In genomic region chr22:30667486-30668305, GRCh38 we compare ENCODE assay signal across 8 cellular contexts. TPM values are rescaled to one million over a fixed set of nuclear protein-coding genes. Genes with fewer than 3 reads are reported as not detected.
DNase-seq lines count a peak whose midpoint lies in the region; ATAC-seq, FAIRE-seq and TF ChIP-seq lines count a peak whose summit lies in the region.

Gene DUSP18, minus strand, starts transcription at chr22:30667875. Its CDS starts 3,872 bp downstream, at chr22:30664003.

- H3K27me3 Mint-ChIP-seq in activated T-helper 1 cell treated with anti-CD3 and anti-CD28 coated beads, Interleukin-12 subunit alpha, Interleukin-12 subunit beta, Interleukin-2, Interleukin-4 antibody, amounts not matched to agents 30 ng/mL and 10 ng/mL and 1 ng/mL, durations not matched to agents 14 hours and 24 hours and 36 hours (ENCODE audit: insufficient read depth): peaks cover 7% of the 10 kb centered on the region
- peaks cover 0 to 3% (median 0%) of the 10 kb centered on the region in 3 donors for H3K27me3 Mint-ChIP-seq in naive B cell

- H3K4me2 ChIP-seq in DOHH2 (ENCODE audit: low read length) (peak within 1 kb of the TSS; percentile 84), Karpas-422 (ENCODE audit: low read depth, low read length, poor library complexity, severe bottlenecking) (peak within 1 kb of the TSS; percentile 95)

- FAIRE-seq in RCC 7860 (lab: Jason Lieb, UNC): no peak

- peaks cover 13% of the 10 kb centered on the region for H3K4me1 ChIP-seq in DOHH2 (ENCODE audit: control insufficient read depth, low read length)
- peaks cover 19% of the 10 kb centered on the region for H3K4me1 ChIP-seq in Karpas-422 (ENCODE audit: low read length)

- no peak for TF ChIP-seq CTCF in DOHH2 (IDR thresholded peaks at IDR 0.05; ENCODE audit: low read depth, low read length, poor library complexity, severe bottlenecking)

- H3K27ac ChIP-seq in DOHH2 (ENCODE audit: low read depth, low read length) (no peak within 1 kb of the TSS), Karpas-422 (ENCODE audit: low read length) (no peak within 1 kb of the TSS)

- H3K9me2 ChIP-seq in DOHH2 (replicated peaks; ENCODE audit: control insufficient read depth, low read length): no peaks in the 10 kb centered on the region
- no peaks in the 10 kb centered on the region for H3K9me2 ChIP-seq in Karpas-422 (replicated peaks; ENCODE audit: insufficient read depth, low read length)

- peak within 1 kb of the TSS; percentile 78 for H2AFZ ChIP-seq in Karpas-422 (ENCODE audit: low read length)

- peak within 1 kb of the TSS; percentile 77 for H3K9ac ChIP-seq in Karpas-422 (ENCODE audit: low read length)

- peak within 1 kb of the TSS; percentile 93 for H3K4me3 Mint-ChIP-seq in activated T-helper 1 cell treated with anti-CD3 and anti-CD28 coated beads, Interleukin-12 subunit alpha, Interleukin-12 subunit beta, Interleukin-2, Interleukin-4 antibody, amounts not matched to agents 30 ng/mL and 10 ng/mL and 1 ng/mL, durations not matched to agents 14 hours and 24 hours and 36 hours
- H3K4me3 Mint-ChIP-seq in naive B cell: peak within 1 kb of the TSS; percentile 88 to 98 (median 96)
- H3K4me3 Mint-ChIP-seq in stimulated activated effector memory CD8-positive, alpha-beta T cell treated with anti-CD3 and anti-CD28 coated beads, Interleukin-12 subunit alpha, Interleukin-12 subunit beta, amount 100 ng/mL, for 72 hours: peak within 1 kb of the TSS; percentile 86

- H3K27me3 ChIP-seq in DOHH2 (ENCODE audit: control insufficient read depth, low read length): peaks cover 19% of the 10 kb centered on the region
- H3K27me3 ChIP-seq in Karpas-422 (ENCODE audit: low read length): no peaks in the 10 kb centered on the region

- H3F3A ChIP-seq in DOHH2 (ENCODE audit: control insufficient read depth, insufficient read depth): no peaks in the 10 kb centered on the region

- peaks cover 32% of the 10 kb centered on the region for H3K4me1 Mint-ChIP-seq in activated T-helper 1 cell treated with anti-CD3 and anti-CD28 coated beads, Interleukin-12 subunit alpha, Interleukin-12 subunit beta, Interleukin-2, Interleukin-4 antibody, amounts not matched to agents 30 ng/mL and 10 ng/mL and 1 ng/mL, durations not matched to agents 14 hours and 24 hours and 36 hours (ENCODE audit: low read depth)
- H3K4me1 Mint-ChIP-seq in naive B cell: peaks cover 20 to 31% (median 26%) of the 10 kb centered on the region in 3 donors
- H3K4me1 Mint-ChIP-seq in stimulated activated effector memory CD8-positive, alpha-beta T cell treated with anti-CD3 and anti-CD28 coated beads, Interleukin-12 subunit alpha, Interleukin-12 subunit beta, amount 100 ng/mL, for 72 hours: peaks cover 20% of the 10 kb centered on the region

- H3K36me3 ChIP-seq in DOHH2 (ENCODE audit: control insufficient read depth, low read length): no peaks in the 10 kb centered on the region
- H3K36me3 ChIP-seq in Karpas-422 (ENCODE audit: insufficient read depth, low read length): no peaks in the 10 kb centered on the region

- peak; percentile 96 for DNase-seq in Karpas-422
- DNase-seq in RCC 7860 (ENCODE audit: low spot score): peak; percentile 82
- peak; percentile 92 for DNase-seq in activated T-helper 1 cell treated with anti-CD3 and anti-CD28 coated beads, Interleukin-12 subunit alpha, Interleukin-12 subunit beta, Interleukin-2, Interleukin-4 antibody, amounts not matched to agents 30 ng/mL and 10 ng/mL and 1 ng/mL, durations not matched to agents 14 hours and 24 hours and 36 hours (ENCODE audit: low spot score)
- peak; percentile 83 for DNase-seq in fibroblast of gingiva (ENCODE audit: low read depth)
- DNase-seq in naive B cell: peak; percentile 93
- peak; percentile 93 to 98 for DNase-seq in stimulated activated effector memory CD8-positive, alpha-beta T cell treated with anti-CD3 and anti-CD28 coated beads, Interleukin-12 subunit alpha, Interleukin-12 subunit beta, amount 100 ng/mL, for 72 hours (ENCODE audit: low spot score in 2 of 2)

- no peaks in the 10 kb centered on the region for H3K9me3 ChIP-seq in DOHH2 (ENCODE audit: control insufficient read depth, insufficient read depth, low read length)
- no peaks in the 10 kb centered on the region for H3K9me3 ChIP-seq in Karpas-422 (ENCODE audit: low read length)

- H3K4me3 ChIP-seq in DOHH2 (ENCODE audit: low read length): peak within 1 kb of the TSS; percentile 94
- peak within 1 kb of the TSS; percentile 86 for H3K4me3 ChIP-seq in Karpas-422 (ENCODE audit: low read length)

- H3K27ac Mint-ChIP-seq in activated T-helper 1 cell treated with anti-CD3 and anti-CD28 coated beads, Interleukin-12 subunit alpha, Interleukin-12 subunit beta, Interleukin-2, Interleukin-4 antibody, amounts not matched to agents 30 ng/mL and 10 ng/mL and 1 ng/mL, durations not matched to agents 14 hours and 24 hours and 36 hours: peak within 1 kb of the TSS; percentile 83
- peak within 1 kb of the TSS; percentile 44 to 94 (median 87) for H3K27ac Mint-ChIP-seq in naive B cell
- H3K27ac Mint-ChIP-seq in stimulated activated effector memory CD8-positive, alpha-beta T cell treated with anti-CD3 and anti-CD28 coated beads, Interleukin-12 subunit alpha, Interleukin-12 subunit beta, amount 100 ng/mL, for 72 hours: peak within 1 kb of the TSS; percentile 70

- H3K79me2 ChIP-seq in DOHH2 (ENCODE audit: control insufficient read depth, low read length) (no peaks in the 10 kb centered on the region), Karpas-422 (ENCODE audit: low read length) (no peaks in the 10 kb centered on the region)

- intact Hi-C loops in activated T-helper 1 cell treated with anti-CD3 and anti-CD28 coated beads, Interleukin-12 subunit alpha, Interleukin-12 subunit beta, Interleukin-2, Interleukin-4 antibody, amounts not matched to agents 30 ng/mL and 10 ng/mL and 1 ng/mL, durations not matched to agents 14 hours and 24 hours and 36 hours (cut with micrococcal nuclease): loop anchor here (1.0 to 10.0 kb wide), 7 partner anchors 18 to 547 kb away; partner anchors contain the start of genes LIMK2 and OSBP2

- H3K9me3 Mint-ChIP-seq in activated T-helper 1 cell treated with anti-CD3 and anti-CD28 coated beads, Interleukin-12 subunit alpha, Interleukin-12 subunit beta, Interleukin-2, Interleukin-4 antibody, amounts not matched to agents 30 ng/mL and 10 ng/mL and 1 ng/mL, durations not matched to agents 14 hours and 24 hours and 36 hours: no peaks in the 10 kb centered on the region
- H3K9me3 Mint-ChIP-seq in naive B cell: no peaks in the 10 kb centered on the region
- H3K9me3 Mint-ChIP-seq in stimulated activated effector memory CD8-positive, alpha-beta T cell treated with anti-CD3 and anti-CD28 coated beads, Interleukin-12 subunit alpha, Interleukin-12 subunit beta, amount 100 ng/mL, for 72 hours: no peaks in the 10 kb centered on the region

- H3K36me3 Mint-ChIP-seq in activated T-helper 1 cell treated with anti-CD3 and anti-CD28 coated beads, Interleukin-12 subunit alpha, Interleukin-12 subunit beta, Interleukin-2, Interleukin-4 antibody, amounts not matched to agents 30 ng/mL and 10 ng/mL and 1 ng/mL, durations not matched to agents 14 hours and 24 hours and 36 hours (ENCODE audit: low read depth): peaks cover 26% of the 10 kb centered on the region
- H3K36me3 Mint-ChIP-seq in naive B cell: peaks cover 9 to 12% of the 10 kb centered on the region in 2 donors
- peaks cover 10% of the 10 kb centered on the region for H3K36me3 Mint-ChIP-seq in stimulated activated effector memory CD8-positive, alpha-beta T cell treated with anti-CD3 and anti-CD28 coated beads, Interleukin-12 subunit alpha, Interleukin-12 subunit beta, amount 100 ng/mL, for 72 hours

- ATAC-seq in GM21786 (IDR thresholded peaks at IDR 0.05; ENCODE audit: unreplicated experiment): peak; percentile 81
- peak; percentile 91 for ATAC-seq in naive B cell (ENCODE audit: low read depth in 2 of 2)
- peak; percentile 95 for ATAC-seq in stimulated activated effector memory CD8-positive, alpha-beta T cell treated with anti-CD3 and anti-CD28 coated beads, Interleukin-12 subunit alpha, Interleukin-12 subunit beta, amount 100 ng/mL, for 72 hours

- H4K20me1 ChIP-seq in DOHH2 (ENCODE audit: control insufficient read depth, insufficient read depth, low read depth, low read length) (no peaks in the 10 kb centered on the region), Karpas-422 (ENCODE audit: insufficient read depth, low read depth, low read length) (no peaks in the 10 kb centered on the region)

RNA-seq across cellular contexts. Expression of gene DUSP18, which starts in this region (rescaled TPM):
- total RNA-seq in Karpas-422 (2014; rRNA removed; shearing (Covaris generic); ENCODE audit: low replicate concordance): 6.3 and 11.2 TPM in 2 replicates
- total RNA-seq in activated T-helper 1 cell treated with anti-CD3 and anti-CD28 coated beads, Interleukin-12 subunit alpha, Interleukin-12 subunit beta, Interleukin-2, Interleukin-4 antibody, amounts not matched to agents 30 ng/mL and 10 ng/mL and 1 ng/mL, durations not matched to agents 14 hours and 24 hours and 36 hours: 9.6 and 9.8 TPM in 2 replicates
- polyA plus RNA-seq in naive B cell (ENCODE audit: low read depth in 6 of 6): 10 to 100 TPM in 5 of 6 donors, 1 to 10 TPM in 1; 9.0 to 18.1 (median 12.3) TPM
